In genomic region chr5:76456258-76456657, GRCh38 we compare ENCODE assay signal across 24 cellular contexts.
"Had no signal": no experiment of that assay in that cellular context is flagged by ENCODE, and none has a peak within 500 bp of the region (broad histone marks: within the 10 kb centered on the region; RNA-seq: fewer than 3 reads in every experiment).

No MANE protein-coding gene starts in this region.

- H3K4me3 ChIP-seq: body of pancreas, cardiac muscle cell, heart left ventricle, pancreas, psoas muscle, right atrium auricular region, tibial artery had no signal

- H3K27ac ChIP-seq: cardiac muscle cell, heart left ventricle, pancreas, psoas muscle, right atrium auricular region, tibial artery had no signal

- FAIRE-seq: keratinocyte, pancreas had no signal

- H3K4me1 ChIP-seq: psoas muscle, right atrium auricular region, tibial artery had no signal

- ATAC-seq: activated naive CD8-positive, alpha-beta T cell treated with anti-CD3 and anti-CD28 coated beads, Interleukin-2, amount 50 U/mL, for 24 hours; activated T-cell treated with anti-CD3 and anti-CD28 coated beads, Interleukin-2, amount 50 U/mL, for 4 hours; body of pancreas; heart left ventricle; pancreas; psoas muscle; T-cell had no signal

- H3K36me3 ChIP-seq: cardiac muscle cell, heart left ventricle, pancreas, right atrium auricular region, tibial artery had no signal

- H3K9me3 ChIP-seq: body of pancreas, heart left ventricle, pancreas, psoas muscle, right atrium auricular region, tibial artery had no signal

- H3K27me3 Mint-ChIP-seq: activated B cell treated with CpG ODN at 0.5 μM for 24 hours; activated naive CD4-positive, alpha-beta T cell treated with anti-CD3 and anti-CD28 coated beads, Interleukin-2, amount 10 ng/mL, durations not matched to agents 7 days and 5 days; activated naive CD8-positive, alpha-beta T cell treated with anti-CD3 and anti-CD28 coated beads, Interleukin-2, amount 50 U/mL, for 24 hours; stimulated activated naive CD8-positive, alpha-beta T cell treated with anti-CD3 and anti-CD28 coated beads, Interleukin-15, Interleukin-2, amounts not matched to agents 100 ng/mL and 50 ng/mL, for 24 hours; T-cell had no signal

- H3K4me3 Mint-ChIP-seq: activated B cell treated with CpG ODN at 0.5 μM for 24 hours; activated naive CD4-positive, alpha-beta T cell treated with anti-CD3 and anti-CD28 coated beads, Interleukin-2, amount 10 ng/mL, durations not matched to agents 7 days and 5 days; activated naive CD8-positive, alpha-beta T cell treated with anti-CD3 and anti-CD28 coated beads, Interleukin-2, amount 50 U/mL, for 24 hours; activated T-cell treated with anti-CD3 and anti-CD28 coated beads, Interleukin-2, amount 50 U/mL, for 4 hours; nephron; stimulated activated naive CD8-positive, alpha-beta T cell treated with anti-CD3 and anti-CD28 coated beads, Interleukin-15, Interleukin-2, amounts not matched to agents 100 ng/mL and 50 ng/mL, for 24 hours; T-cell had no signal

- H3K27ac Mint-ChIP-seq: activated B cell treated with CpG ODN at 0.5 μM for 24 hours; activated naive CD4-positive, alpha-beta T cell treated with anti-CD3 and anti-CD28 coated beads, Interleukin-2, amount 10 ng/mL, durations not matched to agents 7 days and 5 days; activated naive CD8-positive, alpha-beta T cell treated with anti-CD3 and anti-CD28 coated beads, Interleukin-2, amount 50 U/mL, for 24 hours; nephron; stimulated activated naive CD8-positive, alpha-beta T cell treated with anti-CD3 and anti-CD28 coated beads, Interleukin-15, Interleukin-2, amounts not matched to agents 100 ng/mL and 50 ng/mL, for 24 hours had no signal

- H3K27me3 ChIP-seq: body of pancreas, cardiac muscle cell, heart left ventricle, pancreas, right atrium auricular region, tibial artery had no signal

- DNase-seq: activated B cell treated with CpG ODN at 0.5 μM for 24 hours; activated CD4-positive, alpha-beta T cell treated with anti-CD3 and anti-CD28 coated beads for 4 hours; activated CD4-positive, alpha-beta T cell treated with anti-CD3 and anti-CD28 coated beads, Interleukin-2, amount 50 U/mL, for 48 hours; activated CD8-positive, alpha-beta memory T cell treated with anti-CD3 and anti-CD28 coated beads, Interleukin-2, amount 50 U/mL, for 48 hours; activated effector memory CD4-positive, alpha-beta T cell treated with Interleukin-2 at 50 U/mL for 16 hours; activated naive CD4-positive, alpha-beta T cell treated with anti-CD3 and anti-CD28 coated beads, Interleukin-2, amount 10 ng/mL, durations not matched to agents 7 days and 5 days; activated naive CD8-positive, alpha-beta T cell treated with anti-CD3 and anti-CD28 coated beads, Interleukin-2, amount 50 U/mL, for 24 hours; activated T-cell treated with anti-CD3 and anti-CD28 coated beads, Interleukin-2, amount 50 U/mL, for 4 hours; anterior cingulate cortex; body of pancreas; cortex of kidney; heart left ventricle; midbrain; pancreas; psoas muscle; stimulated activated CD4-positive, alpha-beta T cell treated with anti-CD3 and anti-CD28 coated beads, Interleukin-1b, Interleukin-23, amount 100 ng/mL, for 48 hours; substantia nigra; T-cell; tibial artery had no signal

- H3K4me1 Mint-ChIP-seq: nephron had no signal

- H3K9me3 Mint-ChIP-seq: activated naive CD8-positive, alpha-beta T cell treated with anti-CD3 and anti-CD28 coated beads, Interleukin-2, amount 50 U/mL, for 24 hours; activated T-cell treated with anti-CD3 and anti-CD28 coated beads, Interleukin-2, amount 50 U/mL, for 4 hours; nephron; stimulated activated naive CD8-positive, alpha-beta T cell treated with anti-CD3 and anti-CD28 coated beads, Interleukin-15, Interleukin-2, amounts not matched to agents 100 ng/mL and 50 ng/mL, for 24 hours; T-cell had no signal
